Comparison of ENCODE assay signal across 27 cellular contexts in genomic region chr2:50808694-50809093, GRCh38.
"Had no signal": no experiment of that assay in that cellular context is flagged by ENCODE, and none has a peak within 500 bp of the region (broad histone marks: within the 10 kb centered on the region; RNA-seq: fewer than 3 reads in every experiment).

No MANE protein-coding gene starts in this region.

- FAIRE-seq: urothelium cell line had no signal

- H3K27ac ChIP-seq: stomach, suprapubic skin, testis, thoracic aorta, thyroid gland, tibial artery, tibial nerve, transverse colon, upper lobe of left lung, upper lobe of right lung, uterus, vagina had no signal

- H3K4me3 ChIP-seq: stomach, suprapubic skin, testis, thoracic aorta, thyroid gland, tibial artery, tibial nerve, transverse colon, upper lobe of left lung, upper lobe of right lung, uterus, vagina had no signal

- H3K36me3 ChIP-seq: stomach, suprapubic skin, thoracic aorta, thyroid gland, tibial artery, tibial nerve, transverse colon, upper lobe of left lung, upper lobe of right lung, uterus, vagina had no signal

- DNase-seq: stimulated activated CD4-positive, alpha-beta T cell treated with anti-CD3 and anti-CD28 coated beads, Interleukin-2, amount 100 ng/mL, for 48 hours; stimulated activated CD4-positive, alpha-beta T cell treated with anti-CD3 and anti-CD28 coated beads, Interleukin-4, amount 100 ng/mL, for 1 hour; stimulated activated CD4-positive, alpha-beta T cell treated with anti-CD3 and anti-CD28 coated beads, Interleukin-4, amount 100 ng/mL, for 24 hours; stimulated activated CD4-positive, alpha-beta T cell treated with anti-CD3 and anti-CD28 coated beads, Interleukin-4, amount 100 ng/mL, for 4 hours; stimulated activated CD8-positive, alpha-beta memory T cell treated with anti-CD3 and anti-CD28 coated beads, Interleukin-4, amount 100 ng/mL, for 48 hours; stimulated activated naive B cell treated with anti-CD40 and anti-IgM and Interleukin-4, amounts not matched to agents 10 μg/mL and 1 μg/mL and 100 μg/mL, for 72 hours; stimulated activated naive CD4-positive, alpha-beta T cell; stimulated activated naive CD4-positive, alpha-beta T cell treated with Interleukin-2 at 50 U/mL for 16 hours; stimulated activated naive CD8-positive, alpha-beta T cell treated with anti-CD3 and anti-CD28 coated beads, Interleukin-15, amount 100 ng/mL, for 72 hours; stimulated activated naive CD8-positive, alpha-beta T cell treated with anti-CD3 and anti-CD28 coated beads, Interleukin-15, Interleukin-2, amounts not matched to agents 100 U/mL and 50 U/mL, for 24 hours; stomach; substantia nigra; testis; thyroid gland; tibial artery; transverse colon; trophoblast cell; upper lobe of left lung; upper lobe of right lung; uterus had no signal

- H3K27me3 ChIP-seq: stomach, suprapubic skin, testis, thyroid gland, tibial artery, tibial nerve, transverse colon, upper lobe of left lung, upper lobe of right lung, uterus, vagina had no signal

- H3K4me1 ChIP-seq: stomach, suprapubic skin, testis, thyroid gland, tibial artery, tibial nerve, transverse colon, upper lobe of left lung, upper lobe of right lung, uterus, vagina had no signal

- H3K9me3 ChIP-seq: stomach, suprapubic skin, testis, thoracic aorta, thyroid gland, tibial artery, tibial nerve, transverse colon, upper lobe of left lung, upper lobe of right lung, uterus, vagina had no signal

- ATAC-seq: stimulated activated effector memory CD8-positive, alpha-beta T cell treated with anti-CD3 and anti-CD28 coated beads, Interleukin-12 subunit alpha, Interleukin-12 subunit beta, amount 100 ng/mL, for 72 hours; stimulated activated memory B cell treated with anti-CD40 and anti-IgM and Interleukin-4, amounts not matched to agents 10 μg/mL and 1 μg/mL and 100 μg/mL, for 72 hours; stimulated activated naive B cell treated with anti-CD40 and anti-IgM and Interleukin-4, amounts not matched to agents 10 μg/mL and 1 μg/mL and 100 μg/mL, for 72 hours; stimulated activated naive CD8-positive, alpha-beta T cell treated with anti-CD3 and anti-CD28 coated beads, Interleukin-15, amount 100 ng/mL, for 72 hours; stimulated activated naive CD8-positive, alpha-beta T cell treated with anti-CD3 and anti-CD28 coated beads, Interleukin-15, Interleukin-2, amounts not matched to agents 100 U/mL and 50 U/mL, for 24 hours; upper lobe of right lung had no signal
